In the genomic region with DNA sequence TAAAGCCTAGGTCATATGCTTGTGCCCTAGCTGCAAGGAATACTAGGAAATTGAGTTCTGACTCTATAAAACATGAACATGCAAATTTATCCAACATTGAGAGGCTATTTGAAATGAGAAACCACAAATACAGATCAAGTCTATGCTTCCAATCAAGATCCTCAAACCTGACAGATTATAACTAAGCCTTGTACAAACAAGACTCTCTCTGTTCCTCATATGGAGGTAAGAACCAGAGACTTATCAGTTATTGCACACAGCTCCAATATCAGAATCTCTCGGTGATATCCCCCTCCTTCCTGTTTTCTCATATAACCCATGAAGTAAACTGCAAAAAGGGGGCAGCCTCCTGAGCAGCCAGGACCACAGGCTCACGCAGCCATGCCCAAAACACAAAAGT, we compare ENCODE assay signal across 1 cellular context.
TF ChIP-seq lines count a peak whose summit lies in the region.

No MANE protein-coding gene starts in this region.

TF ChIP-seq in GM12878, 131 proteins besides CTCF, POLR2A, EP300 and RAD21 (continued from another document):
- TF ChIP-seq, protein P1, sequence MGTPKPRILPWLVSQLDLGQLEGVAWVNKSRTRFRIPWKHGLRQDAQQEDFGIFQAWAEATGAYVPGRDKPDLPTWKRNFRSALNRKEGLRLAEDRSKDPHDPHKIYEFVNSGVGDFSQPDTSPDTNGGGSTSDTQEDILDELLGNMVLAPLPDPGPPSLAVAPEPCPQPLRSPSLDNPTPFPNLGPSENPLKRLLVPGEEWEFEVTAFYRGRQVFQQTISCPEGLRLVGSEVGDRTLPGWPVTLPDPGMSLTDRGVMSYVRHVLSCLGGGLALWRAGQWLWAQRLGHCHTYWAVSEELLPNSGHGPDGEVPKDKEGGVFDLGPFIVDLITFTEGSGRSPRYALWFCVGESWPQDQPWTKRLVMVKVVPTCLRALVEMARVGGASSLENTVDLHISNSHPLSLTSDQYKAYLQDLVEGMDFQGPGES (IDR thresholded peaks at IDR 0.05) = no peak
TF ChIP-seq in GM12878: peak in this region for 0.
